Comparison of ENCODE assay signal across 29 cellular contexts in the genomic region with DNA sequence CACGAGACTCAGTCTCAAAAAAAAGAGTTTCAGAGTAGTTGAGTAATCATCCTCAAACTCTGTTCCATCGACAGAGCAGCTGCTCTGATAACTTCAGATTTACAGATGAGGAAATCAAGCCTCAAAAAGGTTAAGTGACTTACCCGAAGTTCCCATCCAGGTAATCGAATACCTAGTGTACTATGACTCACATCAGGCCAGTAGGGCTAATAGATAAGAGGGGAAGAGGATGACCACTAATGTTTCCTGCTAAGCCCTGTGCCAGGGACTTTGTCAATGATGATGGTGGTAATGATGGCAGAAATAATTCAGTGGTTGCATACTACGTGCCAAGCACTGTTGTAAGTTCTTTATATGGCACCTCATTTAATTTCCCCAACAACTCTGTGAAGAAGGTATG.
"Had no signal": no experiment of that assay in that cellular context is flagged by ENCODE, and none has a peak within 500 bp of the region (broad histone marks: within the 10 kb centered on the region; RNA-seq: fewer than 3 reads in every experiment).

No MANE protein-coding gene starts in this region.

- DNase-seq: activated B cell treated with CpG ODN at 0.5 μM for 24 hours; activated CD4-positive, alpha-beta T cell treated with anti-CD3 and anti-CD28 coated beads for 48 hours; activated CD4-positive, alpha-beta T cell treated with anti-CD3 and anti-CD28 coated beads, Interleukin-2, amount 50 U/mL, for 1 hour; activated CD4-positive, alpha-beta T cell treated with anti-CD3 and anti-CD28 coated beads, Interleukin-2, amount 50 U/mL, for 48 hours; activated CD8-positive, alpha-beta memory T cell treated with anti-CD3 and anti-CD28 coated beads for 24 hours; activated CD8-positive, alpha-beta memory T cell treated with anti-CD3 and anti-CD28 coated beads, Interleukin-2, amount 50 U/mL, for 4 hours; activated CD8-positive, alpha-beta T cell treated with anti-CD3 and anti-CD28 coated beads for 36 hours; activated gamma-delta T cell; activated naive CD4-positive, alpha-beta T cell; activated naive CD4-positive, alpha-beta T cell treated with anti-CD3 and anti-CD28 coated beads, Interleukin-2, amount 10 ng/mL, durations not matched to agents 7 days and 5 days; activated naive CD8-positive, alpha-beta T cell treated with anti-CD3 and anti-CD28 coated beads, Interleukin-2, amount 10 ng/mL, durations not matched to agents 7 days and 5 days; activated T-cell treated with anti-CD3 and anti-CD28 coated beads, Interleukin-2, amount 50 U/mL, for 1 hour; activated T-cell treated with anti-CD3 and anti-CD28 coated beads, Interleukin-2, amount 50 U/mL, for 72 hours; dorsolateral prefrontal cortex; effector memory CD4-positive, alpha-beta T cell; endodermal cell; foreskin fibroblast; glutamatergic neuron; heart left ventricle; T-helper 17 cell; T1000; WERI-Rb-1 had no signal

- H3K4me3 ChIP-seq: ascending aorta, breast epithelium, coronary artery, dorsolateral prefrontal cortex, heart left ventricle had no signal

- H3K27ac ChIP-seq: ascending aorta, breast epithelium, coronary artery, dorsolateral prefrontal cortex, heart left ventricle, WERI-Rb-1 had no signal

- H3K4me1 ChIP-seq: ascending aorta, breast epithelium, heart left ventricle had no signal

- H3K27me3 ChIP-seq: ascending aorta, breast epithelium, dorsolateral prefrontal cortex, heart left ventricle had no signal

- FAIRE-seq: frontal cortex had no signal

- ATAC-seq: activated CD4-positive, CD25-positive, alpha-beta regulatory T cell treated with anti-CD3 and anti-CD28 coated beads, Interleukin-2, amount 50 U/mL, for 24 hours; activated CD8-positive, alpha-beta T cell treated with anti-CD3 and anti-CD28 coated beads for 36 hours; activated naive CD4-positive, alpha-beta T cell treated with anti-CD3 and anti-CD28 coated beads, Interleukin-2, amount 50 U/mL, for 72 hours; activated T-cell treated with anti-CD3 and anti-CD28 coated beads, Interleukin-2, amount 50 U/mL, for 72 hours; esophagus mucosa; heart left ventricle; T-helper 17 cell had no signal

- H3K36me3 ChIP-seq: ascending aorta, breast epithelium, heart left ventricle, WERI-Rb-1 had no signal

- H3K9me3 ChIP-seq: ascending aorta, breast epithelium, heart left ventricle had no signal
